ENCODE assay signal across 8 cellular contexts in genomic region chr7:17401806-17402627, GRCh38.
DNase-seq lines count a peak whose midpoint lies in the region; ATAC-seq and TF ChIP-seq lines count a peak whose summit lies in the region.

No MANE protein-coding gene starts in this region.

- H3K36me3 Mint-ChIP-seq in activated T-cell treated with anti-CD3 and anti-CD28 coated beads, Interleukin-2, amount 50 U/mL, for 4 hours (ENCODE audit: insufficient read depth) = no peaks in the 10 kb centered on the region
- H3K36me3 Mint-ChIP-seq in stimulated activated naive B cell treated with anti-CD40 and anti-IgM and Interleukin-4, amounts not matched to agents 10 μg/mL and 1 μg/mL and 100 μg/mL, for 72 hours = no peaks in the 10 kb centered on the region

- H3K27me3 Mint-ChIP-seq in activated T-cell treated with anti-CD3 and anti-CD28 coated beads, Interleukin-2, amount 50 U/mL, for 4 hours (ENCODE audit: low read depth) = peaks cover 5% of the 10 kb centered on the region
- H3K27me3 Mint-ChIP-seq in stimulated activated naive B cell treated with anti-CD40 and anti-IgM and Interleukin-4, amounts not matched to agents 10 μg/mL and 1 μg/mL and 100 μg/mL, for 72 hours = no peaks in the 10 kb centered on the region

- TF ChIP-seq CTCF in omental fat pad (IDR thresholded peaks at IDR 0.05) = no peak

- peak overlapping the region; percentile 90 for H3K27ac Mint-ChIP-seq in stimulated activated naive B cell treated with anti-CD40 and anti-IgM and Interleukin-4, amounts not matched to agents 10 μg/mL and 1 μg/mL and 100 μg/mL, for 72 hours

- H3K9me3 Mint-ChIP-seq in activated T-cell treated with anti-CD3 and anti-CD28 coated beads, Interleukin-2, amount 50 U/mL, for 4 hours = no peaks in the 10 kb centered on the region
- H3K9me3 Mint-ChIP-seq in stimulated activated naive B cell treated with anti-CD40 and anti-IgM and Interleukin-4, amounts not matched to agents 10 μg/mL and 1 μg/mL and 100 μg/mL, for 72 hours = no peaks in the 10 kb centered on the region

- peaks cover 25% of the 10 kb centered on the region for H3K4me1 Mint-ChIP-seq in activated T-cell treated with anti-CD3 and anti-CD28 coated beads, Interleukin-2, amount 50 U/mL, for 4 hours (ENCODE audit: low read depth)
- peaks cover 24 to 51% of the 10 kb centered on the region in 2 donors for H3K4me1 Mint-ChIP-seq in stimulated activated naive B cell treated with anti-CD40 and anti-IgM and Interleukin-4, amounts not matched to agents 10 μg/mL and 1 μg/mL and 100 μg/mL, for 72 hours

- peak overlapping the region; percentile 71 for H3K4me3 Mint-ChIP-seq in activated T-cell treated with anti-CD3 and anti-CD28 coated beads, Interleukin-2, amount 50 U/mL, for 4 hours
- H3K4me3 Mint-ChIP-seq in stimulated activated naive B cell treated with anti-CD40 and anti-IgM and Interleukin-4, amounts not matched to agents 10 μg/mL and 1 μg/mL and 100 μg/mL, for 72 hours = peak overlapping the region; percentile 33 to 59

- DNase-seq in activated T-cell treated with anti-CD3 and anti-CD28 coated beads, Interleukin-2, amount 50 U/mL, for 4 hours = no peak
- DNase-seq in activated T-cell treated with anti-CD3 and anti-CD28 coated beads for 4 hours (no peak), Kasumi-1 (lab: John Stamatoyannopoulos, UW) (peak; percentile 4 to 12), omental fat pad (ENCODE audit: low spot score) (no peak), NCI-H1092 treated with DMSO at 0.1 percent for 48 hours (lab: John Stamatoyannopoulos, UW) (no peak), putamen (ENCODE audit: low spot score) (no peak)
- peak; percentile 18 for DNase-seq in stimulated activated naive B cell treated with anti-CD40 and anti-IgM and Interleukin-4, amounts not matched to agents 10 μg/mL and 1 μg/mL and 100 μg/mL, for 72 hours

- ATAC-seq in activated T-cell treated with anti-CD3 and anti-CD28 coated beads, Interleukin-2, amount 50 U/mL, for 4 hours = peak; percentile 82 to 83
- ATAC-seq in HG02678 (IDR thresholded peaks at IDR 0.05; ENCODE audit: unreplicated experiment) (peak; percentile 64), omental fat pad (ENCODE audit: low FRiP score) (no peak)
- peak; percentile 86 to 87 for ATAC-seq in stimulated activated naive B cell treated with anti-CD40 and anti-IgM and Interleukin-4, amounts not matched to agents 10 μg/mL and 1 μg/mL and 100 μg/mL, for 72 hours (replicated peaks)

Comparison
In these comparisons a context has a peak if more than half of its experiments do, and no peak if none do; other contexts are left out.
1. DNase-seq: peak in Kasumi-1 (2 of 2) and stimulated activated naive B cell treated with anti-CD40 and anti-IgM and Interleukin-4, amounts not matched to agents 10 μg/mL and 1 μg/mL and 100 μg/mL, for 72 hours (single experiment); none in activated T-cell treated with anti-CD3 and anti-CD28 coated beads, Interleukin-2, amount 50 U/mL, for 4 hours (single experiment), activated T-cell treated with anti-CD3 and anti-CD28 coated beads for 4 hours (single experiment), omental fat pad (single experiment), NCI-H1092 treated with DMSO at 0.1 percent for 48 hours (single experiment) and putamen (single experiment).